7 cellular contexts compared by ENCODE assay signal in genomic region chr6:150148-150547, GRCh38.
DNase-seq lines count a peak whose midpoint lies in the region; FAIRE-seq and TF ChIP-seq lines count a peak whose summit lies in the region.
"Not testable (repeated sequence)": the region's sequence is repeated elsewhere in the genome, so short reads cannot be mapped to it uniquely, and the experiment has no call there.

No MANE protein-coding gene starts in this region.

- FAIRE-seq in frontal cortex (lab: Jason Lieb, UNC), result peak; percentile 15

- H3K4me3 Mint-ChIP-seq in activated CD4-positive, alpha-beta T cell treated with anti-CD3 and anti-CD28 coated beads, Interleukin-2, amount 10 ng/mL, durations not matched to agents 24 days and 14 days, result not testable (repeated sequence)

- not testable (repeated sequence) for H3K36me3 Mint-ChIP-seq in activated CD4-positive, alpha-beta T cell treated with anti-CD3 and anti-CD28 coated beads, Interleukin-2, amount 10 ng/mL, durations not matched to agents 24 days and 14 days (ENCODE audit: low read depth)

- TF ChIP-seq CTCF in GM12865 (IDR thresholded peaks at IDR 0.05; ENCODE audit: insufficient read depth, low read depth, low read length, missing control alignments); Loucy (conservative IDR thresholded peaks at IDR 0.05; ENCODE audit: low read length): not testable (repeated sequence)

- H3K9me2 ChIP-seq in Loucy (replicated peaks; ENCODE audit: low read depth, low read length), result not testable (repeated sequence)

- H3K27ac ChIP-seq in HUES48 (ENCODE audit: low read depth, low read length), result not testable (repeated sequence)

- H4K20me1 ChIP-seq in Loucy (ENCODE audit: insufficient read depth, low read length, poor library complexity, severe bottlenecking), result not testable (repeated sequence)

- H3K4me2 ChIP-seq in Loucy (ENCODE audit: low read depth, low read length, poor library complexity, severe bottlenecking), result peak overlapping the region; percentile 63

- H3K79me2 ChIP-seq in Loucy (ENCODE audit: insufficient read depth, low read length), result not testable (repeated sequence)

- H3K4me1 Mint-ChIP-seq in activated CD4-positive, alpha-beta T cell treated with anti-CD3 and anti-CD28 coated beads, Interleukin-2, amount 10 ng/mL, durations not matched to agents 24 days and 14 days, result peaks cover 22% of the 10 kb centered on the region

- H3K9me3 Mint-ChIP-seq in activated CD4-positive, alpha-beta T cell treated with anti-CD3 and anti-CD28 coated beads, Interleukin-2, amount 10 ng/mL, durations not matched to agents 24 days and 14 days, result not testable (repeated sequence)

- H3K36me3 ChIP-seq in HUES48 (ENCODE audit: control insufficient read depth, insufficient read depth, low read length); Loucy (ENCODE audit: insufficient read depth, low read length): not testable (repeated sequence)

- H2AFZ ChIP-seq in Loucy (ENCODE audit: low read length), result not testable (repeated sequence)

- DNase-seq in GM12865 (ENCODE audit: low read depth) (peak; percentile 68), NAMALWA (ENCODE audit: low spot score) (peak; percentile 13), OCI-M1 (lab: John Stamatoyannopoulos, UW) (peak; percentile 76)
- DNase-seq in activated CD4-positive, alpha-beta T cell treated with anti-CD3 and anti-CD28 coated beads, Interleukin-2, amount 10 ng/mL, durations not matched to agents 24 days and 14 days, result peak; percentile 33
- not testable (repeated sequence) for DNase-seq in frontal cortex (ENCODE audit: low spot score in 2 of 2)

- not testable (repeated sequence) for H3K4me3 ChIP-seq in GM12865 (ENCODE audit: low read depth, low read length)
- H3K4me3 ChIP-seq in HUES48 (ENCODE audit: low read depth, low read length) (peak overlapping the region; percentile 26; the same call in 1 of the 2 replicates), Loucy (ENCODE audit: low read length, poor library complexity, severe bottlenecking) (peak overlapping the region; percentile 26)

- not testable (repeated sequence) for H3F3A ChIP-seq in Loucy (ENCODE audit: low read depth)

- H3K27ac Mint-ChIP-seq in activated CD4-positive, alpha-beta T cell treated with anti-CD3 and anti-CD28 coated beads, Interleukin-2, amount 10 ng/mL, durations not matched to agents 24 days and 14 days, result not testable (repeated sequence)

- H3K4me1 ChIP-seq in HUES48 (ENCODE audit: control insufficient read depth, insufficient read depth, low read length), result not testable (repeated sequence)
- peaks cover 56% of the 10 kb centered on the region for H3K4me1 ChIP-seq in Loucy (ENCODE audit: insufficient read depth, low read length, poor library complexity, severe bottlenecking)

- intact Hi-C loops in activated CD4-positive, alpha-beta T cell treated with anti-CD3 and anti-CD28 coated beads, Interleukin-2, amount 10 ng/mL, durations not matched to agents 24 days and 14 days (cut with micrococcal nuclease), result not testable (repeated sequence)

- H3K9ac ChIP-seq in HUES48 (ENCODE audit: low read depth, low read length), result not testable (repeated sequence)
- H3K9ac ChIP-seq in Loucy (ENCODE audit: low read depth, low read length, poor library complexity, severe bottlenecking), result peak overlapping the region; percentile 44

- H3K27me3 ChIP-seq in HUES48 (ENCODE audit: control insufficient read depth, insufficient read depth, low read length); Loucy (ENCODE audit: insufficient read depth, low read length, poor library complexity, severe bottlenecking): not testable (repeated sequence)

- peaks cover 29% of the 10 kb centered on the region for H3K9me3 ChIP-seq in HUES48 (ENCODE audit: control insufficient read depth, insufficient read depth, low read length)
- not testable (repeated sequence) for H3K9me3 ChIP-seq in Loucy (ENCODE audit: insufficient read depth, low read depth, low read length)

- H3K27me3 Mint-ChIP-seq in activated CD4-positive, alpha-beta T cell treated with anti-CD3 and anti-CD28 coated beads, Interleukin-2, amount 10 ng/mL, durations not matched to agents 24 days and 14 days, result peaks cover 31% of the 10 kb centered on the region
